ENCODE assay signal across 8 cellular contexts in the genomic region with DNA sequence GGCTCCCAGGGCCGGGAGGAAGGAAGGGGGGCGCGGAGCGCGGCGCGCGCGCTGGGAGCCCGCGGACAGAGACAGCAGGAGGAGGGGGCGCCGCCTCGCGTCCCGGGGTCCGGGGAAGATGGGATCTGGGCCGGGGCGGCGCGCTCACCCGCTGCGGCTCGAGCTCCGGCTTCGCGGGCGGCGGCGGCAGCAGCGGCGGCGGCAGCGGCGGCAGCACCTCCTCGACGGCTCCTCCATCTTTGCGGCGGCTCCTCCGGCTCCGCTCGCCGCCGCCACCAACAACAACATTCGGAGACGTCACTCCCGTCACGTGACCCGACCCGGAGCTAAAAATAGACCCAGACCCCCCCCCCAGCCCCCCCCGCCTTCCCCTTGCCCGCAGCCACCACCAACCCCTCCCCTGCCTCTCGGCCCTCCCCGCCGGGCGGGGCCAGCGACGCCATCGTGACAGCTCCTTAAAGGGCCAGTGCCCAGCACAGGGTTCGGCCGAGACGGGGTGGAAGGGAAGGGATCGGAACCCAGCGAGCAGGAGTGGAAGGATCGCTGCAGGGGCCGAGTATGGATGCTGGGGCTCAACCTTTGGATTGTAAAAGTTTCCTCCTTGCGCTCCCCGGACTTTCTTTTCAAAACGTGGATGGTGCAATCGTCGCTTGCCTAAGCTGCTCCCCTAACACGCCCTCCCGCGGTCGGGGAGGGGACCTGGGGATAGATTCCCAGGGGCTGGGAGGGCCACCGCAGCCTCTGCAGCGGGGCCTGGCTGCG. TPM values are rescaled to one million over a fixed set of nuclear protein-coding genes. Genes with fewer than 3 reads are reported as not detected.
A peak's percentile ranks its signal among the peaks of the same experiment; 100 is the strongest.
DNase-seq lines count a peak whose midpoint lies in the region; ATAC-seq and TF ChIP-seq lines count a peak whose summit lies in the region.

TSS of gene HDAC5 (minus strand) at position 286 of the 762 bp plus-strand sequence. CDS start 6,126 bp downstream, outside the sequence.

- H3K4me1 ChIP-seq in upper lobe of right lung, result peaks cover 29% of the 10 kb centered on the region

- in situ Hi-C loops in GM13977 (cut with MboI; ENCODE audit: low pct_unique_long_range_greater_than_20kb, low sequenced_read_pairs, unreplicated experiment), result no loop called here

- peak within 1 kb of the TSS; percentile 96 for H3K27ac Mint-ChIP-seq in progenitor cell of endocrine pancreas

- intact Hi-C loops in T-helper 1 cell treated with Interleukin-12 subunit alpha and Interleukin-12 subunit beta and Interleukin-4 antibody, amounts not matched to agents 30 ng/mL and 1 ng/mL, for 36 hours (cut with micrococcal nuclease), result loop anchor here (1.0 to 5.0 kb wide), 9 partner anchors 18 to 379 kb away; partner anchors contain the start of genes G6PC3, GPATCH8, HROB and LSM12
- intact Hi-C loops in left cardiac atrium (cut with DNase I), result loop anchor here in 1 of 2 donors (5.0 kb wide), 1 partner anchor 61 kb away; no protein-coding TSS in a partner anchor
- intact Hi-C loops in upper lobe of right lung (cut with DNase I), result no loop called here

- H3K36me3 Mint-ChIP-seq in progenitor cell of endocrine pancreas (ENCODE audit: insufficient read depth), result no peaks in the 10 kb centered on the region

- H3K27me3 Mint-ChIP-seq in progenitor cell of endocrine pancreas, result no peaks in the 10 kb centered on the region

- no peaks in the 10 kb centered on the region for H3K36me3 ChIP-seq in upper lobe of right lung

- peak; percentile 65 for TF ChIP-seq CTCF in GM13977 (IDR thresholded peaks at IDR 0.05; ENCODE audit: extremely low read depth, insufficient read depth, missing control alignments)
- peak; percentile 62 for TF ChIP-seq CTCF in progenitor cell of endocrine pancreas (IDR thresholded peaks at IDR 0.05; ENCODE audit: unreplicated experiment)
- peak; percentile 58 for TF ChIP-seq CTCF in upper lobe of right lung (IDR thresholded peaks at IDR 0.05)

- peak within 1 kb of the TSS; percentile 99 for H3K4me3 ChIP-seq in upper lobe of right lung

- DNase-seq in GM13977 (ENCODE audit: low spot score), result peak; percentile 97
- DNase-seq in NCI-H146 treated with DMSO at 0.1 percent for 48 hours (lab: John Stamatoyannopoulos, UW; ENCODE audit: unreplicated experiment), result peak; percentile 83
- DNase-seq in amniotic epithelial cell (ENCODE audit: low read depth), result peak; percentile 90
- peak; percentile 96 for DNase-seq in left cardiac atrium
- DNase-seq in progenitor cell of endocrine pancreas (ENCODE audit: low spot score, unreplicated experiment), result peak; percentile 89
- peak; percentile 98 for DNase-seq in upper lobe of right lung

- H3K4me3 Mint-ChIP-seq in progenitor cell of endocrine pancreas (ENCODE audit: low read depth), result peak within 1 kb of the TSS; percentile 92

- H3K27ac ChIP-seq in upper lobe of right lung, result peak within 1 kb of the TSS; percentile 91

- no peaks in the 10 kb centered on the region for H3K9me3 Mint-ChIP-seq in progenitor cell of endocrine pancreas (ENCODE audit: low read depth)

- H3K9me3 ChIP-seq in upper lobe of right lung, result no peaks in the 10 kb centered on the region

- no peaks in the 10 kb centered on the region for H3K27me3 ChIP-seq in upper lobe of right lung

- peaks cover 16% of the 10 kb centered on the region for H3K4me1 Mint-ChIP-seq in progenitor cell of endocrine pancreas (ENCODE audit: low read depth)

- ATAC-seq in HG02884 (IDR thresholded peaks at IDR 0.05; ENCODE audit: unreplicated experiment), result peak; percentile 84
- peak; percentile 98 for ATAC-seq in left cardiac atrium
- peak; percentile 97 for ATAC-seq in upper lobe of right lung

RNA-seq across cellular contexts. Expression of gene HDAC5, which starts in this region (rescaled TPM):
- 13.5 and 15.0 TPM in 2 replicates for total RNA-seq in T-helper 1 cell treated with Interleukin-12 subunit alpha and Interleukin-12 subunit beta and Interleukin-4 antibody, amounts not matched to agents 30 ng/mL and 1 ng/mL, for 36 hours
- 10 to 100 TPM; 39.2 to 57.9 TPM for total RNA-seq in left cardiac atrium
- total RNA-seq in progenitor cell of endocrine pancreas, result 39.0 and 41.3 TPM in 2 replicates
- 55.3 TPM for total RNA-seq in upper lobe of right lung

Comparison
In these comparisons a context has a peak if more than half of its experiments do, and no peak if none do; other contexts are left out.
1. Peak in every context shown above with its lines: DNase-seq, ATAC-seq, H3K4me3 ChIP-seq and H3K27ac ChIP-seq.